Comparison of ENCODE assay signal across 8 cellular contexts in the genomic region with DNA sequence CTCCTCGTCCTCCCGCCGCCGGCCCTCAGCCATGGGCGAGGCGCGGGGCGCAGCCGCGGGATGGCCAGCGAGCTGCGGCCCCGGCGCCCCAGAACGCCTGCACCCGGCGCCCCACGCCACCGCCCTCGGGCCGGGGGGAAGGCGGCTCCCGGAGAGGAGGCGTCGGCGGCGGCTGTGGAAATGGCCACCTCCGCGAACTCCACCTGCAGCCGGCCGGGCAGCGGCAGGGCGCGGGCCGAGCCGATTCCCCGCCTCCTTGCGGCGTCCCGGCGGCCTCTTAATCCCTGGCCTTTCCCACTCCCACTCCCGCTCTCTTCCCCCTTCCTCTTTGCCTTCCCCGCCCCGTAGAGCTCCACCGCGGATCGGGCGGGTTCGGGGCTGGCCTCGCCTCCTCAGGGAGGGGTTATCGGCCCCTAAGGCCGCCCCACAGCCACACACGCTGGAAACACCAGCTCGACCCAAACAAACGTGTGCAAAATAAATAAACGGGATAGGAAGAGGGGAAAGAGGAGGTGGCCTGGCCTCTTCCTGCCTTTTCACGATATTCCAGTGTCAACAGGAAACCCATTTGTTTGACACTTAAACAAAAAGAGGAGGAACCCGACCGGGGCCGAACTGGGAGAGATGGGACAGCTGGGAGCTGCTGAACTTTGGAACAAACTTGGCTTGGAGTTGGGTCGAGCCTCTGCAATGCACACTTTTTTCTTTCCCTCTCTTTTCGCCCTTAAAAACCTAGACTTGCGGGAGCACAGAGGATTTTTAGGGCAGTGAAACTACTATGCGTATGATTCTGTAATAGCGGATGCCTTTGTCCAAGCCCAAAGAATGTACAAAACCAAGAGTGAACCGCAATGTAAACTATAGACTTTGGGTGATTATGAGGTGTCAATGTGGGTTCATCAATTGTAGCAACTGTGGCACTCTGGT. TPM values are rescaled to one million over a fixed set of nuclear protein-coding genes. Genes with fewer than 3 reads are reported as not detected.
A peak's percentile ranks its signal among the peaks of the same experiment; 100 is the strongest.
DNase-seq lines count a peak whose midpoint lies in the region; ATAC-seq and TF ChIP-seq lines count a peak whose summit lies in the region.

A gene with protein sequence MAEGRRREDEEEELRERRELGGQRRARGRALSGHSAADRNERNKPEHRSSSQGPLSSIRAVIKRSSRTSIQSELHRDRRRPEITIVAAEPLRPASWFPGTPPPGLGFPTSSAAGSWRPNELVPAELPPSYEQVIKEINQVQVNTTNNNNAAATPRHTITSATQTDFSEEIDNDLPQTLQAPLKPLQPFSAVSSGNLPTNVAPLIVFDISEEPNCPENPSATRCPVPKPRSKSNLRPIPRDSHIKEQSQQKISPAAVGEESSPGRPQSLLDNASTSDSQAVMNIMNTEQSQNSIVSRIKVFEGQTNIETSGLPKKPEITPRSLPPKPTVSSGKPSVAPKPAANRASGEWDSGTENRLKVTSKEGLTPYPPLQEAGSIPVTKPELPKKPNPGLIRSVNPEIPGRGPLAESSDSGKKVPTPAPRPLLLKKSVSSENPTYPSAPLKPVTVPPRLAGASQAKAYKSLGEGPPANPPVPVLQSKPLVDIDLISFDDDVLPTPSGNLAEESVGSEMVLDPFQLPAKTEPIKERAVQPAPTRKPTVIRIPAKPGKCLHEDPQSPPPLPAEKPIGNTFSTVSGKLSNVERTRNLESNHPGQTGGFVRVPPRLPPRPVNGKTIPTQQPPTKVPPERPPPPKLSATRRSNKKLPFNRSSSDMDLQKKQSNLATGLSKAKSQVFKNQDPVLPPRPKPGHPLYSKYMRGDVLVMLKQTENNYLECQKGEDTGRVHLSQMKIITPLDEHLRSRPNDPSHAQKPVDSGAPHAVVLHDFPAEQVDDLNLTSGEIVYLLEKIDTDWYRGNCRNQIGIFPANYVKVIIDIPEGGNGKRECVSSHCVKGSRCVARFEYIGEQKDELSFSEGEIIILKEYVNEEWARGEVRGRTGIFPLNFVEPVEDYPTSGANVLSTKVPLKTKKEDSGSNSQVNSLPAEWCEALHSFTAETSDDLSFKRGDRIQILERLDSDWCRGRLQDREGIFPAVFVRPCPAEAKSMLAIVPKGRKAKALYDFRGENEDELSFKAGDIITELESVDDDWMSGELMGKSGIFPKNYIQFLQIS (minus strand): TSS at position 286 of the 927 bp plus-strand sequence. CDS start 253 bp downstream, at position 33.

- POLR2A ChIA-PET in HCT116 (lab: Charles Lee), result interaction anchor here (0.6 to 2.3 kb wide), 6 partner anchors 9 to 984 kb away, joined by 3 to 15 read pairs (median 4); a partner anchor contains a TSS
- POLR2A ChIA-PET in SK-N-SH (lab: Yijun Ruan, JAX), result interaction anchor here (0.6 to 1.4 kb wide), 7 partner anchors 25 to 216 kb away, joined by 3 to 5 read pairs (median 3); no protein-coding TSS in a partner anchor

- H3K9ac ChIP-seq in HCT116 (ENCODE audit: low read length) (peak within 1 kb of the TSS; percentile 83), SK-N-SH (peak within 1 kb of the TSS; percentile 84)

- H3F3A ChIP-seq in SK-N-SH (replicated peaks; ENCODE audit: insufficient read depth), result peaks cover 41% of the 10 kb centered on the region

- ATAC-seq in HCT116 (peak; percentile 86), lower lobe of right lung (peak; percentile 96), GM21526 (IDR thresholded peaks at IDR 0.05; ENCODE audit: low FRiP score, unreplicated experiment) (no peak)

- H4K20me1 ChIP-seq in HCT116 (ENCODE audit: insufficient read depth) (no peaks in the 10 kb centered on the region), SK-N-SH (ENCODE audit: insufficient read depth) (no peaks in the 10 kb centered on the region)

- H3K4me3 ChIP-seq in HCT116 (replicated peaks in 1 of 2; ENCODE audit: low read depth in 1 of 2, low read length in 2 of 2) (peak within 1 kb of the TSS; percentile 57 to 69), SK-N-SH (ENCODE audit: low read depth in 2 of 2, low read length in 1 of 2) (peak within 1 kb of the TSS; percentile 80 to 81), lower lobe of right lung (peak within 1 kb of the TSS; percentile 74), suprapubic skin (peak within 1 kb of the TSS; percentile 94)

- 27% methylated on average over 16 of the region's 66 CpGs for WGBS in SK-N-SH (ENCODE audit: low lambda C conversion rate)
- WGBS in suprapubic skin, result 9% methylated on average over 23 of the region's 66 CpGs

- peaks cover 38 to 63% of the 10 kb centered on the region in 2 experiments for H3K4me1 ChIP-seq in HCT116 (ENCODE audit: control insufficient read depth in 1 of 2, insufficient read depth in 2 of 2, low read length in 2 of 2)
- H3K4me1 ChIP-seq in SK-N-SH (ENCODE audit: control insufficient read depth in 1 of 2, insufficient read depth in 2 of 2, low read depth in 1 of 2, low read length in 1 of 2), result peaks cover 0 to 7% of the 10 kb centered on the region in 2 experiments; a peak in 3 of 4 replicates
- peaks cover 16% of the 10 kb centered on the region for H3K4me1 ChIP-seq in lower lobe of right lung
- H3K4me1 ChIP-seq in suprapubic skin, result peaks cover 39% of the 10 kb centered on the region

- H3K9me2 ChIP-seq in HCT116 (ENCODE audit: insufficient read depth) (no peaks in the 10 kb centered on the region), SK-N-SH (no peaks in the 10 kb centered on the region)

- no peaks in the 10 kb centered on the region for H3K27me3 ChIP-seq in HCT116 (ENCODE audit: insufficient read depth, low read length)
- H3K27me3 ChIP-seq in SK-N-SH (ENCODE audit: insufficient read depth), result no peaks in the 10 kb centered on the region
- H3K27me3 ChIP-seq in lower lobe of right lung (ENCODE audit: low read depth), result no peaks in the 10 kb centered on the region
- H3K27me3 ChIP-seq in suprapubic skin, result no peaks in the 10 kb centered on the region

- H3K36me3 ChIP-seq in HCT116 (ENCODE audit: control insufficient read depth in 1 of 2, insufficient read depth in 2 of 2, low read length in 2 of 2), result no peaks in the 10 kb centered on the region
- no peaks in the 10 kb centered on the region for H3K36me3 ChIP-seq in SK-N-SH (replicated peaks in 1 of 2; ENCODE audit: control insufficient read depth in 1 of 2, insufficient read depth in 2 of 2, low read length in 1 of 2)
- H3K36me3 ChIP-seq in lower lobe of right lung, result no peaks in the 10 kb centered on the region
- no peaks in the 10 kb centered on the region for H3K36me3 ChIP-seq in suprapubic skin

- RAD21 ChIA-PET in HCT116 (lab: Charles Lee; ENCODE audit: low non-redundant PET in 1 of 2, low total read pairs in 2 of 2, uncharacterized antibody in 2 of 2, unreplicated experiment in 2 of 2), result interaction anchor here in 1 of 2 experiments (0.7 kb wide), 1 partner anchor 824 kb away, joined by 3 read pairs; no protein-coding TSS in a partner anchor

- H3K4me2 ChIP-seq in HCT116 (ENCODE audit: low read length) (peak within 1 kb of the TSS; percentile 85), SK-N-SH (peak within 1 kb of the TSS; percentile 79)

- H3K27ac ChIP-seq in HCT116 (ENCODE audit: low read depth, low read length), result peak within 1 kb of the TSS; percentile 96
- H3K27ac ChIP-seq in SK-N-SH (ENCODE audit: low read depth in 2 of 2, low read length in 1 of 2), result peak within 1 kb of the TSS; percentile 68 to 81
- H3K27ac ChIP-seq in lower lobe of right lung, result peak within 1 kb of the TSS; percentile 86
- H3K27ac ChIP-seq in suprapubic skin, result peak within 1 kb of the TSS; percentile 95

- TF ChIP-seq POLR2A in HCT116 (IDR thresholded peaks at IDR 0.05; ENCODE audit: borderline replicate concordance, extremely low read depth, insufficient read depth, insufficient read length) (no peak), suprapubic skin (IDR thresholded peaks at IDR 0.05) (peak in 1 of 2 donors; percentile 49)

- in situ Hi-C loops in endometrial microvascular endothelial cells (cut with HindIII; ENCODE audit: inconsistent ontology term, low pct_unique_long_range_greater_than_20kb, low sequenced_read_pairs), result no loop called here

- TF ChIP-seq EP300 in SK-N-SH (IDR thresholded peaks at IDR 0.05; ENCODE audit: borderline replicate concordance in 1 of 2, low read depth in 1 of 2, low read length in 1 of 2) (no peak), suprapubic skin (IDR thresholded peaks at IDR 0.05) (no peak)

- TF ChIP-seq CTCF in HCT116 (IDR thresholded peaks at IDR 0.05 in 2 of 3, conservative IDR thresholded peaks at IDR 0.05 in 1 of 3; ENCODE audit: borderline replicate concordance in 1 of 3, insufficient read depth in 1 of 3, low read depth in 2 of 3, low read length in 2 of 3) (no peak), SK-N-SH (IDR thresholded peaks at IDR 0.05) (no peak), lower lobe of right lung (IDR thresholded peaks at IDR 0.05) (no peak), suprapubic skin (IDR thresholded peaks at IDR 0.05) (no peak)

- CTCF ChIA-PET in HCT116 (lab: Charles Lee), result interaction anchor here (0.9 to 1.2 kb wide), 2 partner anchors 21 to 49 kb away, joined by 3 read pairs; a partner anchor contains a TSS
- CTCF ChIA-PET in SK-N-SH (lab: Yijun Ruan, JAX), result interaction anchor here (0.8 to 1.3 kb wide), 6 partner anchors 8 to 287 kb away, joined by 3 read pairs; no protein-coding TSS in a partner anchor

- H2AFZ ChIP-seq in HCT116 (ENCODE audit: low read depth, low read length, poor library complexity, severe bottlenecking), result peak within 1 kb of the TSS; percentile 87
- H2AFZ ChIP-seq in SK-N-SH (ENCODE audit: low read depth), result peak within 1 kb of the TSS; percentile 98

- intact Hi-C loops in HCT116 (cut with micrococcal nuclease), result no loop called here
- intact Hi-C loops in lower lobe of right lung (cut with DNase I), result no loop called here

- BruUV-seq in HCT116 (replicated peaks; lab: Mats Ljungman, UMichigan), result TSS peak; percentile 86

- H3K79me2 ChIP-seq in HCT116 (ENCODE audit: insufficient read depth, low read length), result peaks cover 37% of the 10 kb centered on the region
- peaks cover 27% of the 10 kb centered on the region for H3K79me2 ChIP-seq in SK-N-SH (ENCODE audit: insufficient read depth)

- H3K9me3 ChIP-seq in HCT116 (ENCODE audit: control insufficient read depth in 1 of 2, insufficient read depth in 1 of 2, low read depth in 1 of 2, low read length in 2 of 2) (no peaks in the 10 kb centered on the region), SK-N-SH (no peaks in the 10 kb centered on the region), lower lobe of right lung (no peaks in the 10 kb centered on the region), suprapubic skin (no peaks in the 10 kb centered on the region)

- DNase-seq in AG08395 (ENCODE audit: low spot score), result peak; percentile 58
- DNase-seq in HCT116 (ENCODE audit: low read depth, low spot score), result peak; percentile 68
- DNase-seq in SK-N-SH, result peak; percentile 88
- peak; percentile 79 for DNase-seq in lower lobe of right lung
- DNase-seq in suprapubic skin (ENCODE audit: low spot score in 2 of 2), result peak; percentile 84 to 85
- DNase-seq in DMS114 treated with DMSO at 0.1 percent for 48 hours (lab: John Stamatoyannopoulos, UW; ENCODE audit: unreplicated experiment), result no peak

- TF ChIP-seq RAD21 in HCT116 (IDR thresholded peaks at IDR 0.05; ENCODE audit: low read depth), result no peak
- no peak for TF ChIP-seq RAD21 in SK-N-SH (IDR thresholded peaks at IDR 0.05; ENCODE audit: low read length)

RNA-seq across cellular contexts. Expression of the gene that starts here (rescaled TPM):
- total RNA-seq in HCT116 (2021; ENCODE audit: unreplicated experiment) (37.5 TPM), endometrial microvascular endothelial cells (ENCODE audit: inconsistent ontology term) (49.5 TPM), lower lobe of right lung (86.6 TPM), suprapubic skin (100 to 1,000 TPM in 1 of 4 donors, 10 to 100 TPM in 3; 54.4 to 148 (median 79.1) TPM)
- polyA plus RNA-seq in HCT116 (2012), result 11.4 and 13.5 TPM in 2 replicates
- 7.1 and 9.6 TPM in 2 replicates for polyA plus RNA-seq in SK-N-SH (2012; rRNA removed)
- polyA plus RNA-seq in SK-N-SH (2012; cell fraction: cytosol; rRNA removed), result 9.2 and 10.8 TPM in 2 replicates
- 9.2 and 15.4 TPM in 2 replicates for polyA plus RNA-seq in SK-N-SH (2012; cell fraction: nucleus; rRNA removed)
